ENCODE assay signal across 25 cellular contexts in genomic region chr7:157784114-157784835, GRCh38.
A peak's percentile ranks its signal among the peaks of the same experiment; 100 is the strongest.
DNase-seq lines count a peak whose midpoint lies in the region; ATAC-seq and TF ChIP-seq lines count a peak whose summit lies in the region.
"Had no signal": no experiment of that assay in that cellular context is flagged by ENCODE, and none has a peak within 500 bp of the region (broad histone marks: within the 10 kb centered on the region; RNA-seq: fewer than 3 reads in every experiment).

No MANE protein-coding gene starts in this region.

- H3K9me3 Mint-ChIP-seq in activated CD4-positive, alpha-beta T cell treated with anti-CD3 and anti-CD28 coated beads for 36 hours (ENCODE audit: low read depth) = no peaks in the 10 kb centered on the region
- no peaks in the 10 kb centered on the region for H3K9me3 Mint-ChIP-seq in activated CD4-positive, alpha-beta T cell treated with anti-CD3 and anti-CD28 coated beads, Interleukin-2, amount 10 ng/mL, durations not matched to agents 7 days and 5 days
- H3K9me3 Mint-ChIP-seq in chondrocyte (ENCODE audit: low read depth) = no peaks in the 10 kb centered on the region
- H3K9me3 Mint-ChIP-seq in CD4-positive, alpha-beta memory T cell = no peaks in the 10 kb centered on the region

- no peak overlapping the region for H3K27ac Mint-ChIP-seq in activated CD4-positive, alpha-beta T cell treated with anti-CD3 and anti-CD28 coated beads for 36 hours
- H3K27ac Mint-ChIP-seq in activated CD4-positive, alpha-beta T cell treated with anti-CD3 and anti-CD28 coated beads, Interleukin-2, amount 10 ng/mL, durations not matched to agents 7 days and 5 days = no peak overlapping the region
- H3K27ac Mint-ChIP-seq in chondrocyte (ENCODE audit: unreplicated experiment) = no peak overlapping the region
- peak overlapping the region in 1 of 7 donors; percentile 1 for H3K27ac Mint-ChIP-seq in CD4-positive, alpha-beta memory T cell
- H3K27ac Mint-ChIP-seq: CD8-positive, alpha-beta memory T cell had no signal

- H3K27me3 Mint-ChIP-seq in activated CD4-positive, alpha-beta T cell treated with anti-CD3 and anti-CD28 coated beads for 36 hours = no peaks in the 10 kb centered on the region
- H3K27me3 Mint-ChIP-seq in activated CD4-positive, alpha-beta T cell treated with anti-CD3 and anti-CD28 coated beads, Interleukin-2, amount 10 ng/mL, durations not matched to agents 7 days and 5 days = no peaks in the 10 kb centered on the region
- H3K27me3 Mint-ChIP-seq in chondrocyte (ENCODE audit: low read depth) = peaks cover 3% of the 10 kb centered on the region
- peaks cover 4 to 10% of the 10 kb centered on the region in 2 donors for H3K27me3 Mint-ChIP-seq in CD4-positive, alpha-beta memory T cell

- H3K27ac ChIP-seq in upper lobe of right lung = no peak overlapping the region
- no peak overlapping the region for H3K27ac ChIP-seq in CD4-positive, alpha-beta memory T cell (ENCODE audit: low read depth, low read length)
- H3K27ac ChIP-seq: 22Rv1, GM23248, HL-60 had no signal

- ATAC-seq in activated CD4-positive, alpha-beta T cell treated with anti-CD3 and anti-CD28 coated beads for 36 hours = no peak
- peak; percentile 8 for ATAC-seq in upper lobe of right lung
- ATAC-seq: Right ventricle myocardium inferior had no signal

- CTCF ChIA-PET in activated CD4-positive, alpha-beta T cell treated with anti-CD3 and anti-CD28 coated beads for 36 hours (lab: Charles Lee) = no interaction called here
- CTCF ChIA-PET in activated CD4-positive, alpha-beta T cell treated with anti-CD3 and anti-CD28 coated beads, Interleukin-2, amount 10 ng/mL, durations not matched to agents 7 days and 5 days (lab: Charles Lee) = no interaction called here
- CTCF ChIA-PET in CD4-positive, alpha-beta memory T cell (lab: Charles Lee; ENCODE audit: partially characterized antibody) = no interaction called here

- POLR2A ChIA-PET in activated CD4-positive, alpha-beta T cell treated with anti-CD3 and anti-CD28 coated beads for 36 hours (lab: Charles Lee) = no interaction called here
- POLR2A ChIA-PET in activated CD4-positive, alpha-beta T cell treated with anti-CD3 and anti-CD28 coated beads, Interleukin-2, amount 10 ng/mL, durations not matched to agents 7 days and 5 days (lab: Charles Lee) = no interaction called here
- POLR2A ChIA-PET in CD4-positive, alpha-beta memory T cell (lab: Charles Lee; ENCODE audit: partially characterized antibody) = no interaction called here

- no peaks in the 10 kb centered on the region for H3K36me3 Mint-ChIP-seq in activated CD4-positive, alpha-beta T cell treated with anti-CD3 and anti-CD28 coated beads for 36 hours (ENCODE audit: low read depth)
- no peaks in the 10 kb centered on the region for H3K36me3 Mint-ChIP-seq in activated CD4-positive, alpha-beta T cell treated with anti-CD3 and anti-CD28 coated beads, Interleukin-2, amount 10 ng/mL, durations not matched to agents 7 days and 5 days (ENCODE audit: low read depth)
- H3K36me3 Mint-ChIP-seq in chondrocyte (ENCODE audit: low read depth) = no peaks in the 10 kb centered on the region
- no peaks in the 10 kb centered on the region for H3K36me3 Mint-ChIP-seq in CD4-positive, alpha-beta memory T cell
- H3K36me3 Mint-ChIP-seq: CD8-positive, alpha-beta memory T cell had no signal

- no peak overlapping the region for H3K4me3 ChIP-seq in upper lobe of right lung
- no peak overlapping the region for H3K4me3 ChIP-seq in CD4-positive, alpha-beta memory T cell (ENCODE audit: low read length in 2 of 2)
- H3K4me3 ChIP-seq: GM23248 had no signal

- no peaks in the 10 kb centered on the region for H3K9me3 ChIP-seq in upper lobe of right lung
- H3K9me3 ChIP-seq in CD4-positive, alpha-beta memory T cell (ENCODE audit: control insufficient read depth in 1 of 2, low read length in 2 of 2) = no peaks in the 10 kb centered on the region

- H3K4me1 ChIP-seq in upper lobe of right lung = no peaks in the 10 kb centered on the region
- H3K4me1 ChIP-seq in CD4-positive, alpha-beta memory T cell (ENCODE audit: insufficient read depth, low read length) = no peaks in the 10 kb centered on the region

- H3K4me1 Mint-ChIP-seq in activated CD4-positive, alpha-beta T cell treated with anti-CD3 and anti-CD28 coated beads for 36 hours = no peaks in the 10 kb centered on the region
- no peaks in the 10 kb centered on the region for H3K4me1 Mint-ChIP-seq in activated CD4-positive, alpha-beta T cell treated with anti-CD3 and anti-CD28 coated beads, Interleukin-2, amount 10 ng/mL, durations not matched to agents 7 days and 5 days
- peaks cover 3% of the 10 kb centered on the region for H3K4me1 Mint-ChIP-seq in chondrocyte (ENCODE audit: low read depth)
- H3K4me1 Mint-ChIP-seq in CD4-positive, alpha-beta memory T cell = no peaks in the 10 kb centered on the region
- H3K4me1 Mint-ChIP-seq: CD8-positive, alpha-beta memory T cell had no signal

- intact Hi-C loops in activated CD4-positive, alpha-beta T cell treated with anti-CD3 and anti-CD28 coated beads for 36 hours (cut with DNase I, micrococcal nuclease) = no loop called here
- intact Hi-C loops in upper lobe of right lung (cut with DNase I) = no loop called here
- intact Hi-C loops in CD4-positive, alpha-beta memory T cell (cut with micrococcal nuclease) = no loop called here

- no peak overlapping the region for H3K4me3 Mint-ChIP-seq in activated CD4-positive, alpha-beta T cell treated with anti-CD3 and anti-CD28 coated beads for 36 hours
- H3K4me3 Mint-ChIP-seq in activated CD4-positive, alpha-beta T cell treated with anti-CD3 and anti-CD28 coated beads, Interleukin-2, amount 10 ng/mL, durations not matched to agents 7 days and 5 days = no peak overlapping the region
- H3K4me3 Mint-ChIP-seq in chondrocyte (ENCODE audit: unreplicated experiment) = no peak overlapping the region
- H3K4me3 Mint-ChIP-seq in CD4-positive, alpha-beta memory T cell = no peak overlapping the region
- H3K4me3 Mint-ChIP-seq: CD8-positive, alpha-beta memory T cell had no signal

- no peaks in the 10 kb centered on the region for H3K27me3 ChIP-seq in upper lobe of right lung
- no peaks in the 10 kb centered on the region for H3K27me3 ChIP-seq in CD4-positive, alpha-beta memory T cell (ENCODE audit: insufficient read depth, low read length)

- TF ChIP-seq CTCF in chondrocyte (IDR thresholded peaks at IDR 0.05) = no peak
- no peak for TF ChIP-seq CTCF in upper lobe of right lung (IDR thresholded peaks at IDR 0.05)

- DNase-seq in activated CD4-positive, alpha-beta T cell treated with anti-CD3 and anti-CD28 coated beads for 36 hours = peak; percentile 0
- DNase-seq in activated CD4-positive, alpha-beta T cell treated with anti-CD3 and anti-CD28 coated beads, Interleukin-2, amount 10 ng/mL, durations not matched to agents 7 days and 5 days = no peak
- DNase-seq in chondrocyte (ENCODE audit: low spot score) (peak; percentile 85), mesenteric fat pad (ENCODE audit: low spot score) (peak; percentile 51), upper lobe of right lung (no peak), NCI-H187 (lab: John Stamatoyannopoulos, UW) (no peak), islet precursor cell (no peak)
- no peak for DNase-seq in CD4-positive, alpha-beta memory T cell
- DNase-seq: ACHN; Calu3; CD8-positive, alpha-beta memory T cell; DMS153; GDM1; GM23248; HCEC 1CT; KBM-7; NCI-H1092; NCI-H1436; NCI-H2029; NCI-H345; NCI-H524; NCI-H774 had no signal

- no peaks in the 10 kb centered on the region for H3K36me3 ChIP-seq in upper lobe of right lung
- no peaks in the 10 kb centered on the region for H3K36me3 ChIP-seq in CD4-positive, alpha-beta memory T cell (ENCODE audit: insufficient read depth, low read length)

Comparison
In these comparisons a context has a peak if more than half of its experiments do, and no peak if none do; other contexts are left out.
1. DNase-seq: peak in activated CD4-positive, alpha-beta T cell treated with anti-CD3 and anti-CD28 coated beads for 36 hours (single experiment), chondrocyte (single experiment) and mesenteric fat pad (single experiment); none in activated CD4-positive, alpha-beta T cell treated with anti-CD3 and anti-CD28 coated beads, Interleukin-2, amount 10 ng/mL, durations not matched to agents 7 days and 5 days (single experiment), upper lobe of right lung (single experiment), NCI-H187 (0 of 2), CD4-positive, alpha-beta memory T cell (0 of 5) and islet precursor cell (single experiment).